1 cellular context compared by ENCODE assay signal in genomic region chr4:38855466-38855865, GRCh38.
TF ChIP-seq lines count a peak whose summit lies in the region.

No MANE protein-coding gene starts in this region.

TF ChIP-seq in HCT116, 20 proteins besides CTCF, POLR2A, EP300 and RAD21 (continued from another document):
- TF ChIP-seq ZBTB33 (IDR thresholded peaks at IDR 0.05; ENCODE audit: extremely low read depth, insufficient replicate concordance, low read length) (no peak), ZNF274 (IDR thresholded peaks at IDR 0.05; ENCODE audit: low read depth, low read length) (no peak), EGR1 (IDR thresholded peaks at IDR 0.05; ENCODE audit: low read depth) (no peak), POLR2AphosphoS5 (IDR thresholded peaks at IDR 0.05; ENCODE audit: low read depth, low read length) (no peak), SRF (IDR thresholded peaks at IDR 0.05; ENCODE audit: low read depth) (no peak), TCF7L2 (IDR thresholded peaks at IDR 0.05; ENCODE audit: borderline replicate concordance, extremely low read depth, insufficient read depth, insufficient read length) (no peak), FOSL1 (IDR thresholded peaks at IDR 0.05; ENCODE audit: low read depth) (no peak), YY1 (IDR thresholded peaks at IDR 0.05; ENCODE audit: extremely low read depth, insufficient replicate concordance, low read depth, low read length) (no peak), REST (IDR thresholded peaks at IDR 0.05; ENCODE audit: low read depth) (no peak), CBX3 (IDR thresholded peaks at IDR 0.05; ENCODE audit: low read depth) (no peak), SIN3A (IDR thresholded peaks at IDR 0.05; ENCODE audit: low read depth) (no peak), ELF1 (IDR thresholded peaks at IDR 0.05; ENCODE audit: borderline replicate concordance, low read depth) (no peak), EZH2 (IDR thresholded peaks at IDR 0.05) (no peak), CEBPB (IDR thresholded peaks at IDR 0.05; ENCODE audit: low read depth) (no peak)
TF ChIP-seq in HCT116: peak in this region for 0.
